ENCODE assay signal across 19 cellular contexts in the genomic region with DNA sequence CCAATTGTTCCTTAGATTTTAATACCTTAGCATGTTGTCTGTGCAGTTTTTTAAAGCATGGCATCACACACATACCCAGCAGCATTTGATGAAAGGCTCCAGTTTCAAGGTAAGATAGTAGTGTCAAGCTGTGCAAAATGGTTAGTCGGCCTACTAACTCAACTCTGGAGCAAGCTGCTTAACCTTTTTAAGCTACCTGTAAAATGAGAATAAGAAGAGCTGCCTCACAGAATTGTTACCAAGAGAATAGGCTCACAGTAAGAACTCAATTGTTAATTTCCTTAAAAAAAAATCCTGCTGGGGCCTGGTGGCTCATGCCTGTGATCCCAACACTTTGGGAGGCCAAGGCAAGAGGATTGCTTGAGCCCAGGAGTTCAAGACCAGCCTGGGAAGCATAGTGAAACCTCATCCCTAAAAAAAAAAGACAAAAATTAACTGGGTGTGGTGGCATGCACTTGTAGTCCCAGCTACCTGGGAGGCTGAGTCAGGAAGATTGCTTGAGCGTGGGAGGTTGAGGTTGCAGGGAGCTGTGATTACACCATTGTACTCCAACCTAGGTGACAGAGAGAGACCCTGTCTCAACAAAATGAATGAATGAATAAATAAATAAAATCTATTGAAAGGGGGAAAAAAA.
DNase-seq lines count a peak whose midpoint lies in the region; ATAC-seq and TF ChIP-seq lines count a peak whose summit lies in the region.
"Had no signal": no experiment of that assay in that cellular context is flagged by ENCODE, and none has a peak within 500 bp of the region (broad histone marks: within the 10 kb centered on the region; RNA-seq: fewer than 3 reads in every experiment).

No MANE protein-coding gene starts in this region.

- H3K4me2 ChIP-seq in mesendoderm (ENCODE audit: low read length) = no peak overlapping the region

- CTCF ChIA-PET in WTC11 (lab: Charles Lee) = interaction anchor here (0.9 to 2.5 kb wide), 4 partner anchors 15 to 96 kb away, joined by 3 to 11 read pairs (median 4); a partner anchor contains a TSS

- H4K8ac ChIP-seq in mesendoderm (ENCODE audit: low read depth, low read length) = no peak overlapping the region

- H2AK5ac ChIP-seq in mesendoderm (ENCODE audit: low read length) = no peak overlapping the region

- H3K4me3 ChIP-seq in iPS-18a (ENCODE audit: low read length) (peak overlapping the region; percentile 0), mesendoderm (ENCODE audit: low read length) (no peak overlapping the region)
- H3K4me3 ChIP-seq: MG63 had no signal

- H3K4ac ChIP-seq in mesendoderm (ENCODE audit: low read depth, low read length) = no peak overlapping the region

- no peaks in the 10 kb centered on the region for H3K79me2 ChIP-seq in mesendoderm (ENCODE audit: control insufficient read depth, insufficient read depth, low read length)

- no peaks in the 10 kb centered on the region for H3K9me3 Mint-ChIP-seq in activated T-cell treated with anti-CD3 and anti-CD28 coated beads, Interleukin-2, amount 50 U/mL, for 72 hours
- no peaks in the 10 kb centered on the region for H3K9me3 Mint-ChIP-seq in WTC11

- no peak for DNase-seq in activated T-cell treated with anti-CD3 and anti-CD28 coated beads, Interleukin-2, amount 50 U/mL, for 72 hours
- DNase-seq in activated T-cell treated with anti-CD3 and anti-CD28 coated beads, Interleukin-2, amount 50 U/mL, for 48 hours = no peak
- no peak for DNase-seq in WTC11 (ENCODE audit: low spot score)
- DNase-seq in mesendoderm = no peak
- no peak for DNase-seq in activated naive CD4-positive, alpha-beta T cell treated with Interleukin-2 at 50 U/mL for 16 hours
- DNase-seq in pons (ENCODE audit: low spot score) = no peak
- DNase-seq in activated naive CD4-positive, alpha-beta T cell (lab: John Stamatoyannopoulos, UW) = no peak
- DNase-seq: 8988T, DMS53, GOT3, Kasumi-1, MG63, NCI-H1092, NCI-H2081, NCI-H2171 treated with DMSO at 0.1 percent for 48 hours, NCI-H446 treated with DMSO at 0.1 percent for 48 hours, Right ventricle myocardium superior had no signal

- H3K18ac ChIP-seq in mesendoderm (ENCODE audit: low read length) = no peak overlapping the region

- H3K27me3 Mint-ChIP-seq in activated T-cell treated with anti-CD3 and anti-CD28 coated beads, Interleukin-2, amount 50 U/mL, for 72 hours (ENCODE audit: low read depth) = no peaks in the 10 kb centered on the region
- H3K27me3 Mint-ChIP-seq in WTC11 (ENCODE audit: low read depth) = no peaks in the 10 kb centered on the region
- H3K27me3 Mint-ChIP-seq: B cell had no signal

- H3K9ac ChIP-seq in iPS-18a (ENCODE audit: low read length) (no peak overlapping the region), mesendoderm (ENCODE audit: low read length) (no peak overlapping the region)

- WGBS in mesendoderm (ENCODE audit: extremely low coverage, insufficient coverage, low lambda C conversion rate) = no CpG with 5 or more reads among the region's 2 CpGs

- no peaks in the 10 kb centered on the region for H3K9me3 ChIP-seq in iPS-18a (ENCODE audit: control insufficient read depth, low read depth, low read length)
- H3K9me3 ChIP-seq: MG63 had no signal

- H3K36me3 Mint-ChIP-seq in activated T-cell treated with anti-CD3 and anti-CD28 coated beads, Interleukin-2, amount 50 U/mL, for 72 hours (ENCODE audit: insufficient read depth in 2 of 2) = peaks cover 0 to 2% of the 10 kb centered on the region in 2 donors
- no peaks in the 10 kb centered on the region for H3K36me3 Mint-ChIP-seq in WTC11

- H3K4me1 ChIP-seq in iPS-18a (ENCODE audit: control insufficient read depth, low read depth, low read length) (peaks cover 50% of the 10 kb centered on the region), mesendoderm (ENCODE audit: control insufficient read depth, low read depth, low read length) (no peaks in the 10 kb centered on the region)

- no peaks in the 10 kb centered on the region for H3K79me1 ChIP-seq in mesendoderm (ENCODE audit: low read length)

- no peak overlapping the region for H2BK5ac ChIP-seq in mesendoderm (ENCODE audit: low read length)

- H3K27ac Mint-ChIP-seq in activated T-cell treated with anti-CD3 and anti-CD28 coated beads, Interleukin-2, amount 50 U/mL, for 72 hours = peak overlapping the region; percentile 28
- H3K27ac Mint-ChIP-seq in WTC11 = peak overlapping the region; percentile 95
- H3K27ac Mint-ChIP-seq: B cell had no signal

- H3K4me3 Mint-ChIP-seq in activated T-cell treated with anti-CD3 and anti-CD28 coated beads, Interleukin-2, amount 50 U/mL, for 72 hours = no peak overlapping the region
- H3K4me3 Mint-ChIP-seq in WTC11 = peak overlapping the region; percentile 17
- H3K4me3 Mint-ChIP-seq: B cell had no signal

- no peak overlapping the region for H2BK120ac ChIP-seq in mesendoderm (ENCODE audit: low read depth, low read length)

- H2BK15ac ChIP-seq in mesendoderm (replicated peaks; ENCODE audit: low read depth) = no peak overlapping the region

- TF ChIP-seq CTCF in WTC11 (IDR thresholded peaks at IDR 0.05) = no peak

- H3K56ac ChIP-seq in mesendoderm (ENCODE audit: low read length) = no peak overlapping the region

- H3K4me1 Mint-ChIP-seq in activated T-cell treated with anti-CD3 and anti-CD28 coated beads, Interleukin-2, amount 50 U/mL, for 72 hours (ENCODE audit: low read depth) = peaks cover 33% of the 10 kb centered on the region
- H3K4me1 Mint-ChIP-seq in WTC11 = peaks cover 76% of the 10 kb centered on the region
- H3K4me1 Mint-ChIP-seq: B cell had no signal

- POLR2A ChIA-PET in WTC11 (lab: Charles Lee) = no interaction called here

- peak overlapping the region; percentile 9 for H3K27ac ChIP-seq in iPS-18a (ENCODE audit: low read length)
- H3K27ac ChIP-seq in mesendoderm (ENCODE audit: low read depth, low read length) = no peak overlapping the region

- H3K23ac ChIP-seq in mesendoderm (ENCODE audit: low read length) = no peak overlapping the region

- no peak for ATAC-seq in activated T-cell treated with anti-CD3 and anti-CD28 coated beads, Interleukin-2, amount 50 U/mL, for 72 hours (replicated peaks in 1 of 2)
- peak; percentile 68 for ATAC-seq in WTC11

- no peak overlapping the region for H4K5ac ChIP-seq in mesendoderm (ENCODE audit: low read length)

- H3K36me3 ChIP-seq in iPS-18a (ENCODE audit: control insufficient read depth, low read depth, low read length) = no peaks in the 10 kb centered on the region
- no peaks in the 10 kb centered on the region for H3K36me3 ChIP-seq in mesendoderm (ENCODE audit: control insufficient read depth, insufficient read depth, low read length)
- H3K36me3 ChIP-seq: MG63 had no signal

- H3K27me3 ChIP-seq in iPS-18a (ENCODE audit: control insufficient read depth, insufficient read depth, low read length) (no peaks in the 10 kb centered on the region), mesendoderm (ENCODE audit: insufficient read depth, low read length, poor library complexity) (no peaks in the 10 kb centered on the region)
- H3K27me3 ChIP-seq: MG63 had no signal

TF ChIP-seq in WTC11, 78 proteins besides CTCF, POLR2A, EP300 and RAD21:
- TF ChIP-seq MXD4 (CRISPR knock-in tag; IDR thresholded peaks at IDR 0.05; ENCODE audit: borderline replicate concordance) (peak; percentile 38; the same call in 1 of the 2 replicates), GTF2I (CRISPR knock-in tag; conservative IDR thresholded peaks at IDR 0.05) (peak; percentile 68; the same call in 1 of the 2 replicates), ZNF396 (CRISPR knock-in tag; IDR thresholded peaks at IDR 0.05; ENCODE audit: borderline replicate concordance) (0 out of 2 replicates have a peak, but pooled peaks have one; percentile 12), HMGA2 (CRISPR knock-in tag; IDR thresholded peaks at IDR 0.05) (no peak), IRF2 (CRISPR knock-in tag; IDR thresholded peaks at IDR 0.05; ENCODE audit: borderline replicate concordance, low read depth) (no peak), ZNF423 (CRISPR knock-in tag; IDR thresholded peaks at IDR 0.05) (0 out of 2 replicates have a peak, but pooled peaks have one; percentile 26), TEAD1 (CRISPR knock-in tag; IDR thresholded peaks at IDR 0.05) (0 out of 2 replicates have a peak, but pooled peaks have one; percentile 27), SP1 (CRISPR knock-in tag; conservative IDR thresholded peaks at IDR 0.05) (peak; percentile 41; the same call in 1 of the 2 replicates)
